ENCODE assay signal across 18 cellular contexts in genomic region chr10:123855013-123855684, GRCh38. TPM values are rescaled to one million over a fixed set of nuclear protein-coding genes. Genes with fewer than 3 reads are reported as not detected.
DNase-seq lines count a peak whose midpoint lies in the region; TF ChIP-seq lines count a peak whose summit lies in the region.
"Had no signal": no experiment of that assay in that cellular context is flagged by ENCODE, and none has a peak within 500 bp of the region (broad histone marks: within the 10 kb centered on the region; RNA-seq: fewer than 3 reads in every experiment).

No MANE protein-coding gene starts in this region.

- TF ChIP-seq POLR2A in esophagus muscularis mucosa (IDR thresholded peaks at IDR 0.05; ENCODE audit: low read depth) = no peak

- H3K4me1 ChIP-seq in esophagus muscularis mucosa = peaks cover 0 to 68% (median 53%) of the 10 kb centered on the region in 4 donors
- peaks cover 40% of the 10 kb centered on the region for H3K4me1 ChIP-seq in muscle layer of colon (ENCODE audit: insufficient read depth, low read length)
- H3K4me1 ChIP-seq in tibial artery = peaks cover 0 to 56% (median 22%) of the 10 kb centered on the region in 4 donors
- H3K4me1 ChIP-seq: BE2C had no signal

- WGBS in esophagus muscularis mucosa = 60% methylated on average over 7 of the region's 7 CpGs

- intact Hi-C loops in esophagus muscularis mucosa (cut with DNase I) = no loop called here
- intact Hi-C loops in tibial artery (cut with DNase I; ENCODE audit: low total_unique reads) = no loop called here
- intact Hi-C loops in activated naive CD4-positive, alpha-beta T cell treated with anti-CD3 and anti-CD28 coated beads for 36 hours (cut with micrococcal nuclease) = no loop called here
- intact Hi-C loops in dorsolateral prefrontal cortex (cut with DNase I) = no loop called here

- DNase-seq in EH (ENCODE audit: low read depth) (peak; percentile 45), esophagus muscularis mucosa (ENCODE audit: extremely low spot score) (no peak), tibial artery (no peak), progenitor cell of endocrine pancreas (ENCODE audit: low spot score, unreplicated experiment) (no peak), dorsolateral prefrontal cortex (no peak), cerebellar nuclear complex (lab: John Stamatoyannopoulos, UW) (no peak)
- no peak for DNase-seq in activated naive CD4-positive, alpha-beta T cell treated with anti-CD3 and anti-CD28 coated beads for 36 hours
- DNase-seq: BE2C; Calu3; CD4-positive, alpha-beta memory T cell; HFFc6; NCI-H1105; NCI-H2081; NCI-H446 treated with DMSO at 0.1 percent for 48 hours; NCI-H69; Peyer's patch had no signal

- peaks cover 3% of the 10 kb centered on the region for H3K4me1 Mint-ChIP-seq in progenitor cell of endocrine pancreas (ENCODE audit: low read depth)
- H3K4me1 Mint-ChIP-seq in activated naive CD4-positive, alpha-beta T cell treated with anti-CD3 and anti-CD28 coated beads for 36 hours (ENCODE audit: low read depth) = no peaks in the 10 kb centered on the region
- H3K4me1 Mint-ChIP-seq: CD4-positive, alpha-beta memory T cell had no signal

- H3K27ac ChIP-seq in esophagus muscularis mucosa (replicated peaks in 1 of 4) (peak overlapping the region; percentile 4 to 95 (median 92)), muscle layer of colon (ENCODE audit: low read depth, low read length) (peak overlapping the region; percentile 45), tibial artery (peak overlapping the region; percentile 39 to 67), dorsolateral prefrontal cortex (no peak overlapping the region)

- CTCF ChIA-PET in activated naive CD4-positive, alpha-beta T cell treated with anti-CD3 and anti-CD28 coated beads for 36 hours (lab: Charles Lee) = interaction anchor here (0.6 kb wide), 1 partner anchor 80 kb away, joined by 3 read pairs; no protein-coding TSS in a partner anchor

- H3K27ac Mint-ChIP-seq in progenitor cell of endocrine pancreas = no peak overlapping the region
- H3K27ac Mint-ChIP-seq in activated naive CD4-positive, alpha-beta T cell treated with anti-CD3 and anti-CD28 coated beads for 36 hours = no peak overlapping the region
- H3K27ac Mint-ChIP-seq: CD4-positive, alpha-beta memory T cell; HFFc6 had no signal

- H3K27me3 ChIP-seq in esophagus muscularis mucosa = no peaks in the 10 kb centered on the region
- no peaks in the 10 kb centered on the region for H3K27me3 ChIP-seq in muscle layer of colon (ENCODE audit: control insufficient read depth in 1 of 2, insufficient read depth in 2 of 2, low read length in 2 of 2)
- H3K27me3 ChIP-seq in tibial artery = no peaks in the 10 kb centered on the region
- H3K27me3 ChIP-seq in dorsolateral prefrontal cortex = peaks cover 0 to 3% (median 0%) of the 10 kb centered on the region in 45 donors
- H3K27me3 ChIP-seq: BE2C, Peyer's patch had no signal

- no peak overlapping the region for H3K4me3 ChIP-seq in esophagus muscularis mucosa
- H3K4me3 ChIP-seq in muscle layer of colon (ENCODE audit: low read depth in 1 of 2, low read length in 2 of 2) = no peak overlapping the region
- no peak overlapping the region for H3K4me3 ChIP-seq in tibial artery
- no peak overlapping the region for H3K4me3 ChIP-seq in dorsolateral prefrontal cortex
- H3K4me3 ChIP-seq: K562, Peyer's patch had no signal

- H3K9me3 ChIP-seq in esophagus muscularis mucosa (no peaks in the 10 kb centered on the region), muscle layer of colon (ENCODE audit: low read length) (no peaks in the 10 kb centered on the region), tibial artery (no peaks in the 10 kb centered on the region)
- H3K9me3 ChIP-seq: BE2C, Peyer's patch had no signal

- H3K36me3 Mint-ChIP-seq in progenitor cell of endocrine pancreas (ENCODE audit: insufficient read depth) = no peaks in the 10 kb centered on the region
- no peaks in the 10 kb centered on the region for H3K36me3 Mint-ChIP-seq in activated naive CD4-positive, alpha-beta T cell treated with anti-CD3 and anti-CD28 coated beads for 36 hours (ENCODE audit: low read depth)
- H3K36me3 Mint-ChIP-seq: CD4-positive, alpha-beta memory T cell had no signal

- H3K9me3 Mint-ChIP-seq in progenitor cell of endocrine pancreas (ENCODE audit: low read depth) = peaks cover 5% of the 10 kb centered on the region
- no peaks in the 10 kb centered on the region for H3K9me3 Mint-ChIP-seq in activated naive CD4-positive, alpha-beta T cell treated with anti-CD3 and anti-CD28 coated beads for 36 hours
- H3K9me3 Mint-ChIP-seq: HFFc6 had no signal

- TF ChIP-seq CTCF in esophagus muscularis mucosa (IDR thresholded peaks at IDR 0.05) = no peak
- no peak for TF ChIP-seq CTCF in tibial artery (IDR thresholded peaks at IDR 0.05)
- TF ChIP-seq CTCF in progenitor cell of endocrine pancreas (IDR thresholded peaks at IDR 0.05; ENCODE audit: unreplicated experiment) = no peak
- no peak for TF ChIP-seq CTCF in dorsolateral prefrontal cortex (IDR thresholded peaks at IDR 0.05 in 54 of 56, conservative IDR thresholded peaks at IDR 0.05 in 2 of 56; ENCODE audit: low read depth in 1 of 56, partially characterized antibody in 56 of 56)

- no peak for TF ChIP-seq EP300 in esophagus muscularis mucosa (IDR thresholded peaks at IDR 0.05)

- H3K4me3 Mint-ChIP-seq in progenitor cell of endocrine pancreas (ENCODE audit: low read depth) = no peak overlapping the region
- H3K4me3 Mint-ChIP-seq in activated naive CD4-positive, alpha-beta T cell treated with anti-CD3 and anti-CD28 coated beads for 36 hours = no peak overlapping the region
- H3K4me3 Mint-ChIP-seq: CD4-positive, alpha-beta memory T cell; HFFc6 had no signal

- H3K9ac ChIP-seq in muscle layer of colon (ENCODE audit: low read length) = no peak overlapping the region

- no peaks in the 10 kb centered on the region for H3K27me3 Mint-ChIP-seq in progenitor cell of endocrine pancreas
- H3K27me3 Mint-ChIP-seq in activated naive CD4-positive, alpha-beta T cell treated with anti-CD3 and anti-CD28 coated beads for 36 hours (ENCODE audit: low read depth) = peaks cover 4% of the 10 kb centered on the region

- H3K36me3 ChIP-seq in esophagus muscularis mucosa = no peaks in the 10 kb centered on the region
- peaks cover under 1% of the 10 kb centered on the region for H3K36me3 ChIP-seq in muscle layer of colon (ENCODE audit: insufficient read depth, low read length)
- H3K36me3 ChIP-seq in tibial artery = no peaks in the 10 kb centered on the region
- H3K36me3 ChIP-seq: BE2C, Peyer's patch had no signal

RNA-seq across cellular contexts. Expression of gene CPXM2, which starts 36.5 kb away (rescaled TPM):
- 100 to 1,000 TPM in 2 of 4 donors, 10 to 100 TPM in 2; 56.8 to 150 (median 96.9) TPM for total RNA-seq in esophagus muscularis mucosa
- 0.14 and 0.18 TPM in 2 replicates for total RNA-seq in progenitor cell of endocrine pancreas
- total RNA-seq in activated naive CD4-positive, alpha-beta T cell treated with anti-CD3 and anti-CD28 coated beads for 36 hours = not detected
- total RNA-seq in dorsolateral prefrontal cortex = 1 to 10 TPM in 117 of 120 experiments, under 1 TPM in 3; 0.46 to 8.0 (median 2.3) TPM
- total RNA-seq: Calu3; CD4-positive, alpha-beta memory T cell; HFFc6; K562 had no signal

Comparison
In these comparisons a context has a peak if more than half of its experiments do, and no peak if none do; other contexts are left out.
1. H3K27ac ChIP-seq: peak in esophagus muscularis mucosa (4 of 4), muscle layer of colon (single experiment) and tibial artery (2 of 2); none in dorsolateral prefrontal cortex (0 of 59).
2. RNA of gene CPXM2, which starts 36.5 kb away (total RNA-seq): 56.8 to 150 TPM in esophagus muscularis mucosa; 0.46 to 8.0 TPM in dorsolateral prefrontal cortex, 0.14 to 0.18 TPM in progenitor cell of endocrine pancreas and not detected in activated naive CD4-positive, alpha-beta T cell treated with anti-CD3 and anti-CD28 coated beads for 36 hours; every median in the first group is over 4 times any median in the second.